ENCODE assay signal across 8 cellular contexts in the genomic region with DNA sequence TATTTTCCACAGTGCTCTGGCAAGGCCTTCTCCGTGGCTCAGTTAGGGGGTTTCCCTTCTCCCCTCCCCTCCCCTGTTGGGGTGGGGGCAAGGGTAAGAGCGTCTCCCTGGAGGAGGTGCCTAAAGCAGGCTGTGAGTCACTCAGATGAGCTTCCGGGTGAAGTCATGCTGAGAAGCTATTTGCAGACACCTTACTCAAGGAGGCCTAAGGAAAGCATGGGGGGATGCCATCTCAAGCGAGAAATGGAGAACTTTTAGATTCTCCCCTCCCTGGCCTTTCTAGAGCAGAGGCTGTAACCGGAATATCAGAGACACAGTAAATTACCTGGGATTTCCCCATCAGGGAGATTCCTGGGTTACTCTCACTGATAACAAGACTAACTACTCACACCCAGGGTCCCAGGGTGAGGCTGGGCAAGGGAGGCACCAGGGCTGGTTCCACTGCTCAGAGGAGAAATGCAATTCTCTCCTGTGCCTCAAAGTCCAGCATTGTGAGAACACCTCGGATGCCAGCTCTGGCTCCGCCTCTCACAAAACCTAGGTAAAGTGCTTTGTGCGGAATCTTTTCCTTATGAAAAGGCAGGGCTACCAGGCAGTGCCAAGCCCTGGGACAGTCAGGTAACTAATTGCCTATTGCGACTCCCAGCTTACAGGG.
DNase-seq lines count a peak whose midpoint lies in the region; ATAC-seq and TF ChIP-seq lines count a peak whose summit lies in the region.

No MANE protein-coding gene starts in this region.

- intact Hi-C loops in body of pancreas (cut with DNase I) (no loop called here), aorta (cut with DNase I) (no loop called here)
- intact Hi-C loops in naive thymus-derived CD4-positive, alpha-beta T cell (cut with micrococcal nuclease), result loop anchor here (1.0 to 5.0 kb wide), 5 partner anchors 14 to 683 kb away; a partner anchor contains a TSS

- peak; percentile 56 for DNase-seq in AG20443 (ENCODE audit: low spot score)
- peak; percentile 73 for DNase-seq in T-helper 22 cell (ENCODE audit: low read depth)
- DNase-seq in body of pancreas, result peak; percentile 34 to 60 (median 50)
- DNase-seq in naive thymus-derived CD4-positive, alpha-beta T cell, result peak in 8 of 9 donors; percentile 50 to 89 (median 62)
- no peak for DNase-seq in aorta
- DNase-seq in retina, result no peak

- H3K27me3 ChIP-seq in body of pancreas (no peaks in the 10 kb centered on the region), aorta (ENCODE audit: control insufficient read depth in 1 of 2, insufficient read depth in 2 of 2, low read length in 1 of 2) (no peaks in the 10 kb centered on the region)
- H3K27me3 ChIP-seq in naive thymus-derived CD4-positive, alpha-beta T cell (ENCODE audit: control insufficient read depth in 2 of 2, insufficient read depth in 2 of 2, low read length in 2 of 2), result no peaks in the 10 kb centered on the region

- CTCF ChIA-PET in naive thymus-derived CD4-positive, alpha-beta T cell (lab: Charles Lee), result interaction anchor here (1.1 to 1.2 kb wide), 2 partner anchors 13 to 17 kb away, joined by 3 to 5 read pairs; no protein-coding TSS in a partner anchor

- H3K4me3 Mint-ChIP-seq in naive thymus-derived CD4-positive, alpha-beta T cell, result peak overlapping the region in 5 of 10 donors; percentile 35 to 69 (median 47)

- peaks cover 0 to 7% (median 0%) of the 10 kb centered on the region in 5 donors for H3K27me3 Mint-ChIP-seq in naive thymus-derived CD4-positive, alpha-beta T cell

- 38 to 59% methylated on average over 9 of the region's 9 CpGs for WGBS in body of pancreas, 2 donors
- WGBS in aorta, 2 donors, result 58 to 60% methylated on average over 9 of the region's 9 CpGs

- peak overlapping the region in 7 of 9 donors; percentile 12 to 74 (median 65) for H3K27ac Mint-ChIP-seq in naive thymus-derived CD4-positive, alpha-beta T cell

- ATAC-seq in GM19468 (IDR thresholded peaks at IDR 0.05; ENCODE audit: extremely low read depth, unreplicated experiment), result peak; percentile 62
- peak; percentile 70 for ATAC-seq in HG03521 (IDR thresholded peaks at IDR 0.05; ENCODE audit: unreplicated experiment)
- ATAC-seq in body of pancreas, result peak; percentile 79
- no peak for ATAC-seq in naive thymus-derived CD4-positive, alpha-beta T cell
- peak; percentile 52 for ATAC-seq in aorta (ENCODE audit: low FRiP score)

- peaks cover 0 to 34% (median 13%) of the 10 kb centered on the region in 7 donors for H3K4me1 Mint-ChIP-seq in naive thymus-derived CD4-positive, alpha-beta T cell

- H3K36me3 Mint-ChIP-seq in naive thymus-derived CD4-positive, alpha-beta T cell, result peaks cover 0 to 5% (median 0%) of the 10 kb centered on the region in 5 donors

- H3K36me3 ChIP-seq in body of pancreas (replicated peaks in 1 of 2; ENCODE audit: insufficient read depth in 1 of 2, low read depth in 2 of 2) (no peaks in the 10 kb centered on the region), aorta (ENCODE audit: control insufficient read depth in 1 of 2, insufficient read depth in 2 of 2, low read length in 1 of 2) (no peaks in the 10 kb centered on the region)
- no peaks in the 10 kb centered on the region for H3K36me3 ChIP-seq in naive thymus-derived CD4-positive, alpha-beta T cell (ENCODE audit: control insufficient read depth in 2 of 3, insufficient read depth in 3 of 3, low read length in 3 of 3)

- TF ChIP-seq CTCF in body of pancreas (IDR thresholded peaks at IDR 0.05), result no peak

- POLR2A ChIA-PET in naive thymus-derived CD4-positive, alpha-beta T cell (lab: Charles Lee), result interaction anchor here (0.7 to 1.9 kb wide), 6 partner anchors 10 to 216 kb away, joined by 3 to 6 read pairs (median 4); a partner anchor contains a TSS

- no peaks in the 10 kb centered on the region for H3K9me3 Mint-ChIP-seq in naive thymus-derived CD4-positive, alpha-beta T cell

- H3K27ac ChIP-seq in body of pancreas (peak overlapping the region; percentile 51 to 78 (median 64)), aorta (ENCODE audit: low read depth in 1 of 2, low read length in 2 of 2) (no peak overlapping the region)
- H3K27ac ChIP-seq in naive thymus-derived CD4-positive, alpha-beta T cell (ENCODE audit: low read depth, low read length), result peak overlapping the region; percentile 39

- H3K4me1 ChIP-seq in body of pancreas (peaks cover 7% of the 10 kb centered on the region), aorta (ENCODE audit: control insufficient read depth in 1 of 2, insufficient read depth in 2 of 2, low read length in 2 of 2) (peaks cover 0 to 4% of the 10 kb centered on the region in 2 donors)
- peaks cover 8 to 18% of the 10 kb centered on the region in 2 donors for H3K4me1 ChIP-seq in naive thymus-derived CD4-positive, alpha-beta T cell (ENCODE audit: control insufficient read depth in 2 of 2, insufficient read depth in 2 of 2, low read length in 2 of 2)

- H3K4me3 ChIP-seq in body of pancreas, result no peak overlapping the region
- H3K4me3 ChIP-seq in naive thymus-derived CD4-positive, alpha-beta T cell (ENCODE audit: low read length), result peak overlapping the region; percentile 16
- no peak overlapping the region for H3K4me3 ChIP-seq in aorta (ENCODE audit: low read length in 2 of 2)

- peak in 1 of 3 donors; percentile 21 for TF ChIP-seq POLR2A in body of pancreas (IDR thresholded peaks at IDR 0.05)

- H3K9me3 ChIP-seq in body of pancreas, result no peaks in the 10 kb centered on the region
- H3K9me3 ChIP-seq in naive thymus-derived CD4-positive, alpha-beta T cell (ENCODE audit: control insufficient read depth in 2 of 3, low read length in 3 of 3), result no peaks in the 10 kb centered on the region
- H3K9me3 ChIP-seq in aorta (ENCODE audit: control insufficient read depth, low read length), result no peaks in the 10 kb centered on the region

Comparison
In these comparisons a context has a peak if more than half of its experiments do, and no peak if none do; other contexts are left out.
1. DNase-seq: peak in AG20443 (single experiment), T-helper 22 cell (single experiment), body of pancreas (4 of 4) and naive thymus-derived CD4-positive, alpha-beta T cell (8 of 9); none in aorta (0 of 2) and retina (single experiment).
2. H3K27ac ChIP-seq: peak in body of pancreas (4 of 4) and naive thymus-derived CD4-positive, alpha-beta T cell (single experiment); none in aorta (0 of 2).
3. intact Hi-C loops: an anchor here in naive thymus-derived CD4-positive, alpha-beta T cell (1.0 to 5.0 kb wide); none called in body of pancreas and aorta.